Comparison of ENCODE assay signal across 23 cellular contexts in the genomic region with DNA sequence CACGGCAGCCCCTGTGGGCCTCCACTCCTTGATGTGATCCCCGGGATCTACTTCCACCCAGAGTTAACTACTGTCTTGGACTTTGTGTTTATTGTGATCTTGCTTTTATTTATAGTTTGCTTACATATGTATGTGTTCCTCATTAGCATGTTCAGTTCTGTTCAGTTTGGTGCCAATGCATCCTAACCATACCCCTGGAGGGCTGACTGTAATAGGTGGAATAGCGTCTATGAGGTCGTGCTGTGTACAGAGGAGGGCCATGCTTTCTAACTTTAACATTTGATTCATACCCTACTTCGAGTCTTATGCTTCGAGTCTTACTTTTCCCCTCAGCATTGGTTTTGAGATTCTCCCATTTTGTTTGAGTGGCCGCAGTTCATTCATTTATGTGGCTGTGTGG.
"Had no signal": no experiment of that assay in that cellular context is flagged by ENCODE, and none has a peak within 500 bp of the region (broad histone marks: within the 10 kb centered on the region; RNA-seq: fewer than 3 reads in every experiment).

No MANE protein-coding gene starts in this region.

- H3K4me1 ChIP-seq: esophagus squamous epithelium, gastrocnemius medialis, heart right ventricle, left lung, lower lobe of right lung had no signal

- H3K9me3 ChIP-seq: esophagus squamous epithelium, gastrocnemius medialis, heart right ventricle, left lung, lower lobe of right lung, mucosa of descending colon had no signal

- H3K27ac ChIP-seq: coronary artery, dorsolateral prefrontal cortex, esophagus squamous epithelium, gastrocnemius medialis, heart right ventricle, left lung, lower lobe of right lung had no signal

- ATAC-seq: gastrocnemius medialis; heart right ventricle; left colon; left lung; left ventricle myocardium superior; lower lobe of right lung; mucosa of descending colon; naive thymus-derived CD8-positive, alpha-beta T cell had no signal

- H3K27me3 ChIP-seq: dorsolateral prefrontal cortex, esophagus squamous epithelium, gastrocnemius medialis, heart right ventricle, left lung had no signal

- H3K36me3 ChIP-seq: esophagus squamous epithelium, gastrocnemius medialis, heart right ventricle, left lung, lower lobe of right lung had no signal

- H3K4me3 ChIP-seq: coronary artery, dorsolateral prefrontal cortex, esophagus squamous epithelium, gastrocnemius medialis, heart right ventricle, left lung, lower lobe of right lung, mucosa of descending colon had no signal

- DNase-seq: dermis blood vessel endothelial cell; dorsolateral prefrontal cortex; effector CD4-positive, alpha-beta T cell; effector memory CD4-positive, alpha-beta T cell; esophagus squamous epithelium; foreskin fibroblast; foreskin melanocyte; gastrocnemius medialis; glutamatergic neuron; head of caudate nucleus; heart right ventricle; hippocampal formation; kidney; kidney glomerular epithelial cell; left colon; left lung; left ventricle myocardium superior; lower lobe of right lung; mesenchymal stem cell; mucosa of descending colon; naive B cell; naive thymus-derived CD8-positive, alpha-beta T cell had no signal
